1 cellular context compared by ENCODE assay signal in genomic region chr1:246582301-246583055, GRCh38.
A peak's percentile ranks its signal among the peaks of the same experiment; 100 is the strongest.
TF ChIP-seq lines count a peak whose summit lies in the region.

No MANE protein-coding gene starts in this region.

TF ChIP-seq in K562, 482 proteins besides CTCF, POLR2A, EP300 and RAD21 (continued from another document and continues in another):
- no peak for TF ChIP-seq ZNF318 (IDR thresholded peaks at IDR 0.05; ENCODE audit: borderline replicate concordance in 1 of 2, low read depth in 1 of 2)
- no peak for TF ChIP-seq ZKSCAN1 (IDR thresholded peaks at IDR 0.05; ENCODE audit: low read depth, low read length)
- TF ChIP-seq ZNF263 (CRISPR knock-in tag; IDR thresholded peaks at IDR 0.05; ENCODE audit: borderline replicate concordance): no peak
- 0 out of 2 replicates have a peak, but pooled peaks have one; percentile 4 for TF ChIP-seq ELF4 (CRISPR knock-in tag; IDR thresholded peaks at IDR 0.05)
- no peak for TF ChIP-seq ZBTB7A (IDR thresholded peaks at IDR 0.05; ENCODE audit: borderline replicate concordance, control insufficient read depth, low read depth, low read length)
- TF ChIP-seq E2F4 (CRISPR knock-in tag; IDR thresholded peaks at IDR 0.05; ENCODE audit: low read depth): no peak
- TF ChIP-seq ZNF740 (CRISPR knock-in tag; IDR thresholded peaks at IDR 0.05): no peak
- TF ChIP-seq ZNF740 (tag; IDR thresholded peaks at IDR 0.05): no peak
- no peak for TF ChIP-seq PCBP1 (IDR thresholded peaks at IDR 0.05; ENCODE audit: low read depth, low read length, poor library complexity, severe bottlenecking)
- TF ChIP-seq MYC (IDR thresholded peaks at IDR 0.05; ENCODE audit: low read depth, low read length): no peak; the same call in 1 of the 2 replicates
- TF ChIP-seq MYC (CRISPR knock-in tag; IDR thresholded peaks at IDR 0.05; ENCODE audit: borderline replicate concordance, low read depth): no peak
- TF ChIP-seq ZNF280B (CRISPR knock-in tag; IDR thresholded peaks at IDR 0.05): no peak
- TF ChIP-seq SIN3B (IDR thresholded peaks at IDR 0.05; ENCODE audit: low read depth): no peak
- TF ChIP-seq ZNF354B (CRISPR knock-in tag; IDR thresholded peaks at IDR 0.05): no peak
- no peak for TF ChIP-seq RB1 (IDR thresholded peaks at IDR 0.05; ENCODE audit: low read depth)
- TF ChIP-seq MTA3 (IDR thresholded peaks at IDR 0.05; ENCODE audit: borderline replicate concordance): no peak
- TF ChIP-seq RBM39 (optimal IDR thresholded peaks at IDR 0.05; ENCODE audit: low read depth, low read length): no peak
- no peak for TF ChIP-seq TRIM28 (IDR thresholded peaks at IDR 0.05)
- TF ChIP-seq ID3 (CRISPR knock-in tag; IDR thresholded peaks at IDR 0.05): no peak
- TF ChIP-seq ID3 (tag; IDR thresholded peaks at IDR 0.05): peak; percentile 19; the same call in 1 of the 2 replicates
- no peak for TF ChIP-seq DACH1 (IDR thresholded peaks at IDR 0.05; ENCODE audit: partially characterized antibody)
- no peak for TF ChIP-seq NR3C1 (CRISPR knock-in tag; IDR thresholded peaks at IDR 0.05)
- TF ChIP-seq CEBPZ (IDR thresholded peaks at IDR 0.05; ENCODE audit: borderline replicate concordance, low read depth, low read length): no peak
- no peak for TF ChIP-seq ELK3 (CRISPR knock-in tag; IDR thresholded peaks at IDR 0.05)
- no peak for TF ChIP-seq SMAD1 (IDR thresholded peaks at IDR 0.05; ENCODE audit: low read depth, low read length, partially characterized antibody)
- TF ChIP-seq KDM4B (IDR thresholded peaks at IDR 0.05; ENCODE audit: borderline replicate concordance in 2 of 2, low read depth in 1 of 2): no peak
- no peak for TF ChIP-seq PRMT5 (CRISPR knock-in tag; IDR thresholded peaks at IDR 0.05)
- 0 out of 2 replicates have a peak, but pooled peaks have one; percentile 30 for TF ChIP-seq ZNF766 (CRISPR knock-in tag; conservative IDR thresholded peaks at IDR 0.05)
- no peak for TF ChIP-seq PHB2 (IDR thresholded peaks at IDR 0.05; ENCODE audit: low read depth)
- 0 out of 2 replicates have a peak, but pooled peaks have one; percentile 27 for TF ChIP-seq HDAC2 (IDR thresholded peaks at IDR 0.05)
- TF ChIP-seq ZNF764 (CRISPR knock-in tag; IDR thresholded peaks at IDR 0.05; ENCODE audit: low read depth): no peak
- no peak for TF ChIP-seq ZNF277 (CRISPR knock-in tag; IDR thresholded peaks at IDR 0.05; ENCODE audit: borderline replicate concordance)
- no peak for TF ChIP-seq FOXA1 (IDR thresholded peaks at IDR 0.05; ENCODE audit: borderline replicate concordance)
- TF ChIP-seq ZNF644 (tag; IDR thresholded peaks at IDR 0.05; ENCODE audit: low read depth): no peak; the same call in 1 of the 2 replicates
- TF ChIP-seq ZZZ3 (IDR thresholded peaks at IDR 0.05): no peak
- TF ChIP-seq YY1 (IDR thresholded peaks at IDR 0.05; ENCODE audit: borderline replicate concordance in 1 of 3, control insufficient read depth in 1 of 3, extremely low read depth in 1 of 3, insufficient read depth in 3 of 3, insufficient read length in 1 of 3, insufficient replicate concordance in 2 of 3, low read depth in 1 of 3, low read length in 2 of 3): peak in 1 of 3 experiments; percentile 5
- TF ChIP-seq CCAR2 (IDR thresholded peaks at IDR 0.05; ENCODE audit: low read depth, low read length): no peak
- no peak for TF ChIP-seq POLR2AphosphoS2 (IDR thresholded peaks at IDR 0.05; ENCODE audit: low read length)
- TF ChIP-seq BDP1 (IDR thresholded peaks at IDR 0.05; ENCODE audit: insufficient read depth, insufficient read length): no peak
- TF ChIP-seq XRCC3 (IDR thresholded peaks at IDR 0.05): no peak
- no peak; the same call in 1 of the 2 replicates for TF ChIP-seq KLF1 (tag; IDR thresholded peaks at IDR 0.05)
- no peak for TF ChIP-seq ZNF274 (IDR thresholded peaks at IDR 0.05; ENCODE audit: borderline replicate concordance, low read depth, low read length)
